ENCODE assay signal across 22 cellular contexts in the genomic region with DNA sequence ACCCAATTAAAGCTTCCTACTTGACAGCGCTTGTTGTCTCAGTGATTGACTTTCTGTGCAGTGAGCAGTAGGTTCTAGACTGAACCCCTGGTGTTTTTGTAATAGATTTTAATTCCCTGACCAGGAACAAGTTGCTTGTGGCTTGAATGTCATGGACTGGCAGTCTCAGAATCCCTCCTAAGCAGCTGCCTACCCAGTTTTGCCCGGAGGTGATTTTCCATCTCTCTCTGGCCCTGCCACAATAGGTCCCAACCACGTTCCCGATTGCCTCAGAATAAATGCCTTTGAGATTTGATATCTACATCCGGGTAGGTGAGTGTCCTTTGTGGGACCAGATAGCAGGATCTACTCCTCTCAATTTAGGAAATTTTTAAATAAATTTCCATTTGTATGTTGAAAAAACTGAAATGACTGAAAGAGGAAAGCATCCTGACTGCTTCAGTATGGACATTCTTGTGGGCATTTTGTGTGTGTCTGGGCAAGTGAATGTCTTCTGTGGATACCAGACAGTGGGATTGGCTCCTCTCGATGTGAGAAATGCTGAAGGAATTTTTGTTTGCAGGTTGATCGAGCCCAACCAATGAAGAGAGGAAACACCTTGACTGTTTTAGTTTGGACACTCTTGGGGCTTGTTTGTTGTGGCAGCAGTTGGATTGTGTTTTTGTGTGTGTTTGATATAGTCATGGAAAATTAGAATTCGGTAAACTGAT.
"Had no signal": no experiment of that assay in that cellular context is flagged by ENCODE, and none has a peak within 500 bp of the region (broad histone marks: within the 10 kb centered on the region; RNA-seq: fewer than 3 reads in every experiment).

No MANE protein-coding gene starts in this region.

- H3K36me3 ChIP-seq: adrenal gland, ascending aorta, colonic mucosa, neutrophil, ovary, prostate gland, right atrium auricular region had no signal

- H3K27ac ChIP-seq: adrenal gland, ascending aorta, colonic mucosa, dorsolateral prefrontal cortex, neutrophil, ovary, prostate gland, right atrium auricular region had no signal

- H3K4me1 ChIP-seq: adrenal gland, ascending aorta, colonic mucosa, prostate gland, right atrium auricular region had no signal

- H3K4me1 Mint-ChIP-seq: activated B cell treated with CpG ODN at 0.5 μM for 24 hours; activated CD4-positive, alpha-beta T cell treated with anti-CD3 and anti-CD28 coated beads for 36 hours had no signal

- ATAC-seq: activated CD4-positive, alpha-beta T cell treated with anti-CD3 and anti-CD28 coated beads for 36 hours; activated T-cell treated with anti-CD3 and anti-CD28 coated beads, Interleukin-2, amount 50 U/mL, for 4 hours; left ventricle myocardium superior; stimulated activated naive CD8-positive, alpha-beta T cell treated with anti-CD3 and anti-CD28 coated beads, Interleukin-15, Interleukin-2, amounts not matched to agents 100 U/mL and 50 U/mL, for 24 hours had no signal

- H3K27ac Mint-ChIP-seq: activated B cell treated with CpG ODN at 0.5 μM for 24 hours; activated CD4-positive, alpha-beta T cell treated with anti-CD3 and anti-CD28 coated beads for 36 hours; activated naive CD8-positive, alpha-beta T cell; activated T-helper 2 cell treated with anti-CD3 and anti-CD28 coated beads, Interferon-gamma antibody, Interleukin-2, Interleukin-4, amounts not matched to agents 10 μg/mL and 5 μg/mL and 100 μg/mL, durations not matched to agents 14 hours and 24 hours and 36 hours; nephron had no signal

- H3K9me3 Mint-ChIP-seq: nephron had no signal

- H3K36me3 Mint-ChIP-seq: activated naive CD8-positive, alpha-beta T cell had no signal

- H3K4me3 Mint-ChIP-seq: activated B cell treated with CpG ODN at 0.5 μM for 24 hours; activated CD4-positive, alpha-beta T cell treated with anti-CD3 and anti-CD28 coated beads for 36 hours; activated naive CD8-positive, alpha-beta T cell; activated T-cell treated with anti-CD3 and anti-CD28 coated beads, Interleukin-2, amount 50 U/mL, for 4 hours; nephron had no signal

- H3K4me3 ChIP-seq: adrenal gland, ascending aorta, colonic mucosa, dorsolateral prefrontal cortex, ovary, prostate gland, right atrium auricular region had no signal

- H3K27me3 ChIP-seq: adrenal gland, ascending aorta, colonic mucosa, neutrophil, ovary, right atrium auricular region had no signal

- DNase-seq: activated B cell treated with CpG ODN at 0.5 μM for 24 hours; activated CD4-positive, alpha-beta T cell treated with anti-CD3 and anti-CD28 coated beads for 36 hours; activated CD4-positive, alpha-beta T cell treated with anti-CD3 and anti-CD28 coated beads, Interleukin-2, amount 50 U/mL, for 4 hours; activated CD8-positive, alpha-beta memory T cell treated with anti-CD3 and anti-CD28 coated beads for 24 hours; activated CD8-positive, alpha-beta memory T cell treated with anti-CD3 and anti-CD28 coated beads, Interleukin-2, amount 50 U/mL, for 48 hours; activated naive CD4-positive, alpha-beta T cell; activated T-cell treated with anti-CD3 and anti-CD28 coated beads, Interleukin-2, amount 50 U/mL, for 4 hours; adrenal gland; colonic mucosa; dorsolateral prefrontal cortex; left ventricle myocardium superior; ovary; stimulated activated CD4-positive, alpha-beta T cell treated with anti-CD3 and anti-CD28 coated beads, Interleukin-4, amount 100 ng/mL, for 24 hours; stimulated activated naive CD8-positive, alpha-beta T cell treated with anti-CD3 and anti-CD28 coated beads, Interleukin-15, Interleukin-2, amounts not matched to agents 100 U/mL and 50 U/mL, for 24 hours; T-helper 9 cell had no signal

- H3K27me3 Mint-ChIP-seq: activated B cell treated with CpG ODN at 0.5 μM for 24 hours; activated CD4-positive, alpha-beta T cell treated with anti-CD3 and anti-CD28 coated beads for 36 hours; activated naive CD8-positive, alpha-beta T cell had no signal

- H3K9me3 ChIP-seq: adrenal gland, ascending aorta, colonic mucosa, neutrophil, ovary, prostate gland, right atrium auricular region had no signal
